Comparison of ENCODE assay signal across 1 cellular context in genomic region chr4:125319311-125319710, GRCh38.
TF ChIP-seq lines count a peak whose summit lies in the region.

No MANE protein-coding gene starts in this region.

TF ChIP-seq in HEK293, 187 proteins besides CTCF, POLR2A, EP300 and RAD21 (continued from another document):
- TF ChIP-seq KLF10 (tag by site-specific recombination; IDR thresholded peaks at IDR 0.05) (no peak), ZNF530 (tag by site-specific recombination; IDR thresholded peaks at IDR 0.05; ENCODE audit: low read depth) (no peak), ZNF391 (tag by site-specific recombination; IDR thresholded peaks at IDR 0.05; ENCODE audit: borderline replicate concordance, low read depth) (no peak), OSR2 (tag by site-specific recombination; IDR thresholded peaks at IDR 0.05) (peak; percentile 77), ZNF692 (tag by site-specific recombination; IDR thresholded peaks at IDR 0.05) (0 out of 2 replicates have a peak, but pooled peaks have one; percentile 32), ZNF791 (tag by site-specific recombination; IDR thresholded peaks at IDR 0.05) (no peak), KLF9 (tag by site-specific recombination; IDR thresholded peaks at IDR 0.05; ENCODE audit: low read depth) (no peak), ZNF664 (tag by site-specific recombination; IDR thresholded peaks at IDR 0.05) (no peak), ZNF433 (tag by site-specific recombination; IDR thresholded peaks at IDR 0.05; ENCODE audit: low read depth) (no peak), PRDM6 (tag by site-specific recombination; IDR thresholded peaks at IDR 0.05) (no peak), BCL11B (tag by site-specific recombination; IDR thresholded peaks at IDR 0.05; ENCODE audit: low read depth) (no peak), SALL2 (tag by site-specific recombination; IDR thresholded peaks at IDR 0.05; ENCODE audit: borderline replicate concordance) (no peak), ZNF785 (tag by site-specific recombination; IDR thresholded peaks at IDR 0.05) (no peak), ZNF354C (tag by site-specific recombination; IDR thresholded peaks at IDR 0.05; ENCODE audit: borderline replicate concordance, low read depth) (no peak), EGR2 (tag by site-specific recombination; IDR thresholded peaks at IDR 0.05; ENCODE audit: low read depth) (no peak), ZNF223 (tag by site-specific recombination; IDR thresholded peaks at IDR 0.05) (no peak), ZNF555 (tag by site-specific recombination; conservative IDR thresholded peaks at IDR 0.05) (no peak), ZNF629 (tag by site-specific recombination; IDR thresholded peaks at IDR 0.05) (0 out of 2 replicates have a peak, but pooled peaks have one; percentile 49), ZFHX2 (tag by site-specific recombination; conservative IDR thresholded peaks at IDR 0.05) (no peak), ZNF518A (tag by site-specific recombination; conservative IDR thresholded peaks at IDR 0.05; ENCODE audit: low read depth) (no peak), ZNF274 (IDR thresholded peaks at IDR 0.05; ENCODE audit: low read length) (no peak), ZNF274 (tag by site-specific recombination; IDR thresholded peaks at IDR 0.05; ENCODE audit: borderline replicate concordance) (no peak), PRDM10 (tag by site-specific recombination; IDR thresholded peaks at IDR 0.05) (peak; percentile 53)
